Comparison of ENCODE assay signal across 8 cellular contexts in the genomic region with DNA sequence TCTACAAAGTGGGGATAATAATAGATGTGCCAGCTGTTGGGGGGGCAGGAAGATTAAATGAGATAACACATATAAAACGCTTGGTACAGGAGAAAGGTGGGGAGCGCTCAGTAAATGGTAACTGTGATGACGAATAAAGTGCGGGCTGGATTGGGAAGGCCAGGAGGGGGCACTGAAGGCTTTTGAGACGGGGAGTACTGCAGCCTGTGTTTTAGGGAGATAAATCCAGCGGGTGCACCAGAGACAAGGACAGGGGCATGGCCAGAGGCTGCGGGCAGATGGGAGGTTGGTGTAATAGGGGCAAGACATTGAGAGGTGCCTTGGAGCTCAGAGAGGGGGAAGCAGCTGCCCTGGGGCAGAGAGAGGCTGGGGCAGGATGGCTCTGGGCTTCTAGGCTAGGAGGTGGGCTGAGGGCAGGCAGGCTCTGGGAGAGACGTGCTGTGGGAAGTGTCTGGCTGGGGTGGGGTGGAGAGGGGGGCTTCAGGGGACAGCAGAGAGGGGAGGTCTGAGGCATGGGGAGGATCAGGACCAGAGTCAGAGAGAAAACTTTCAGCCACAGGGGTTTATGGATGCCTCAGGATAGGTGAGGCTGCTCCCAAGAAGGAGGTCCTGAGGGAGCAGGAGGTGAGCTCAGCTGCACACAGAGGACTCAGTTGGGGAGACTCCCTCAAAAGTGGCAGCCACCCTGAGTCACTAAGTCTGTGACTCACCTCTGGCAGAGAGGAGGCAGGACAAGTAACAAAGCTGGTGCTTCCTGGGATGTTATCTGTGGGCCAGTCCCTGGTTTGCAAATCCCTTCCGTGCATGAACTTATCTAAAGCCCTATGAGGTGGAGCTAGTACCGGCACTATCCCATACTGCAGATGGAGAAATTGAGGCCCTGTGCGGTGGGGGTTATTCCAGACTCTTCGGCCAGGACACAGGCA. TPM values are rescaled to one million over a fixed set of nuclear protein-coding genes. Genes with fewer than 3 reads are reported as not detected.
DNase-seq lines count a peak whose midpoint lies in the region; ATAC-seq and TF ChIP-seq lines count a peak whose summit lies in the region.

No MANE protein-coding gene starts in this region.

- peaks cover 23% of the 10 kb centered on the region for H3K4me1 ChIP-seq in CD4-positive, alpha-beta memory T cell (ENCODE audit: insufficient read depth, low read length)
- H3K4me1 ChIP-seq in KMS-11 (ENCODE audit: low read depth, poor library complexity, severe bottlenecking) (peaks cover 24% of the 10 kb centered on the region), muscle layer of colon (ENCODE audit: insufficient read depth, low read length) (peaks cover 49% of the 10 kb centered on the region)

- H3K79me2 ChIP-seq in KMS-11 (ENCODE audit: insufficient read depth, low read depth) = no peaks in the 10 kb centered on the region

- DNase-seq in CD4-positive, alpha-beta memory T cell = peak in 1 of 5 donors; percentile 62

- peak; percentile 44 to 47 for ATAC-seq in activated CD4-positive, CD25-positive, alpha-beta regulatory T cell treated with anti-CD3 and anti-CD28 coated beads, Interleukin-2, amount 50 U/mL, for 24 hours
- ATAC-seq in GM18867 (IDR thresholded peaks at IDR 0.05; ENCODE audit: unreplicated experiment) (no peak), HG03439 (IDR thresholded peaks at IDR 0.05; ENCODE audit: unreplicated experiment) (no peak)

- POLR2A ChIA-PET in CD4-positive, alpha-beta memory T cell (lab: Charles Lee; ENCODE audit: partially characterized antibody) = interaction anchor here (0.9 to 7.4 kb wide), 7 partner anchors 10 to 102 kb away, joined by 3 to 116 read pairs (median 41); a partner anchor contains a TSS

- H3K4me1 Mint-ChIP-seq in CD4-positive, alpha-beta memory T cell = peaks cover 15 to 32% (median 25%) of the 10 kb centered on the region in 4 donors
- peaks cover 54% of the 10 kb centered on the region for H3K4me1 Mint-ChIP-seq in dendritic cell treated with granulocyte-macrophage colony-stimulating factor and Interleukin-4, amounts not matched to agents 40 ng/mL and 50 ng/mL, for 4 days (ENCODE audit: low read depth)

- TF ChIP-seq CTCF in KMS-11 (conservative IDR thresholded peaks at IDR 0.05; ENCODE audit: low read depth, low read length) = 0 out of 2 replicates have a peak, but pooled peaks have one; percentile 25

- peak overlapping the region in 5 of 7 donors; percentile 15 to 95 (median 59) for H3K27ac Mint-ChIP-seq in CD4-positive, alpha-beta memory T cell
- H3K27ac Mint-ChIP-seq in dendritic cell treated with granulocyte-macrophage colony-stimulating factor and Interleukin-4, amounts not matched to agents 40 ng/mL and 50 ng/mL, for 4 days = peak overlapping the region; percentile 90

- H3K9me3 ChIP-seq in CD4-positive, alpha-beta memory T cell (ENCODE audit: control insufficient read depth in 1 of 2, low read length in 2 of 2) = no peaks in the 10 kb centered on the region
- no peaks in the 10 kb centered on the region for H3K9me3 ChIP-seq in muscle layer of colon (ENCODE audit: low read length)

- no peak overlapping the region for H3K4me3 ChIP-seq in CD4-positive, alpha-beta memory T cell (ENCODE audit: low read length in 2 of 2)
- no peak overlapping the region for H3K4me3 ChIP-seq in KMS-11 (IDR thresholded peaks at IDR 0.05; ENCODE audit: insufficient read depth, low read depth, low read length)
- H3K4me3 ChIP-seq in muscle layer of colon (ENCODE audit: low read depth in 1 of 2, low read length in 2 of 2) = peak overlapping the region in 1 of 2 donors; percentile 28

- no peak overlapping the region for H3K27ac ChIP-seq in CD4-positive, alpha-beta memory T cell (ENCODE audit: low read depth, low read length)
- H3K27ac ChIP-seq in KMS-11 = no peak overlapping the region
- peak overlapping the region; percentile 94 for H3K27ac ChIP-seq in muscle layer of colon (ENCODE audit: low read depth, low read length)
- peak overlapping the region; percentile 99 for H3K27ac ChIP-seq in temporal lobe (ENCODE audit: low read depth, low read length)

- H3K27me3 ChIP-seq in CD4-positive, alpha-beta memory T cell (ENCODE audit: insufficient read depth, low read length) = no peaks in the 10 kb centered on the region
- no peaks in the 10 kb centered on the region for H3K27me3 ChIP-seq in KMS-11 (ENCODE audit: insufficient read depth, low read depth)
- H3K27me3 ChIP-seq in muscle layer of colon (ENCODE audit: control insufficient read depth in 1 of 2, insufficient read depth in 2 of 2, low read length in 2 of 2) = no peaks in the 10 kb centered on the region

- H3K9ac ChIP-seq in KMS-11 = peak overlapping the region; percentile 31; the same call in 1 of the 2 replicates
- peak overlapping the region; percentile 11 for H3K9ac ChIP-seq in muscle layer of colon (ENCODE audit: low read length)

- no peaks in the 10 kb centered on the region for H3K36me3 Mint-ChIP-seq in CD4-positive, alpha-beta memory T cell
- H3K36me3 Mint-ChIP-seq in dendritic cell treated with granulocyte-macrophage colony-stimulating factor and Interleukin-4, amounts not matched to agents 40 ng/mL and 50 ng/mL, for 4 days (ENCODE audit: low read depth) = no peaks in the 10 kb centered on the region

- no peak overlapping the region for H3K4me2 ChIP-seq in KMS-11

- CTCF ChIA-PET in CD4-positive, alpha-beta memory T cell (lab: Charles Lee; ENCODE audit: partially characterized antibody) = interaction anchor here (0.8 to 13.3 kb wide), 16 partner anchors 7 to 103 kb away, joined by 3 to 286 read pairs (median 4); no protein-coding TSS in a partner anchor

- H2AFZ ChIP-seq in KMS-11 (ENCODE audit: low read depth) = peak overlapping the region; percentile 77; the same call in 1 of the 2 replicates

- no peaks in the 10 kb centered on the region for H3K36me3 ChIP-seq in CD4-positive, alpha-beta memory T cell (ENCODE audit: insufficient read depth, low read length)
- H3K36me3 ChIP-seq in KMS-11 (ENCODE audit: insufficient read depth) (no peaks in the 10 kb centered on the region), muscle layer of colon (ENCODE audit: insufficient read depth, low read length) (no peaks in the 10 kb centered on the region)

- no peaks in the 10 kb centered on the region for H4K20me1 ChIP-seq in KMS-11 (ENCODE audit: insufficient read depth)

- peak overlapping the region in 2 of 8 donors; percentile 32 to 46 for H3K4me3 Mint-ChIP-seq in CD4-positive, alpha-beta memory T cell
- no peak overlapping the region for H3K4me3 Mint-ChIP-seq in dendritic cell treated with granulocyte-macrophage colony-stimulating factor and Interleukin-4, amounts not matched to agents 40 ng/mL and 50 ng/mL, for 4 days

- intact Hi-C loops in CD4-positive, alpha-beta memory T cell (cut with micrococcal nuclease) = loop anchor here (1.0 to 2.0 kb wide), 3 partner anchors 66 to 169 kb away; a partner anchor contains a TSS
- intact Hi-C loops in dendritic cell treated with granulocyte-macrophage colony-stimulating factor and Interleukin-4, amounts not matched to agents 40 ng/mL and 50 ng/mL, for 4 days (cut with micrococcal nuclease) = loop anchor here (1.0 to 2.0 kb wide), 5 partner anchors 31 to 104 kb away; no protein-coding TSS in a partner anchor

- peaks cover 0 to 1% (median 0%) of the 10 kb centered on the region in 8 donors for H3K9me3 Mint-ChIP-seq in CD4-positive, alpha-beta memory T cell
- no peaks in the 10 kb centered on the region for H3K9me3 Mint-ChIP-seq in dendritic cell treated with granulocyte-macrophage colony-stimulating factor and Interleukin-4, amounts not matched to agents 40 ng/mL and 50 ng/mL, for 4 days

- H3K27me3 Mint-ChIP-seq in CD4-positive, alpha-beta memory T cell = no peaks in the 10 kb centered on the region
- peaks cover 25% of the 10 kb centered on the region for H3K27me3 Mint-ChIP-seq in dendritic cell treated with granulocyte-macrophage colony-stimulating factor and Interleukin-4, amounts not matched to agents 40 ng/mL and 50 ng/mL, for 4 days

RNA-seq across cellular contexts. Expression of a gene that starts 18.9 kb away (rescaled TPM):
- not detected for total RNA-seq in CD4-positive, alpha-beta memory T cell
- not detected for polyA plus RNA-seq in CD4-positive, alpha-beta memory T cell
- total RNA-seq in temporal lobe = not detected

Comparison
In these comparisons a context has a peak if more than half of its experiments do, and no peak if none do; other contexts are left out.
1. H3K27ac ChIP-seq: peak in muscle layer of colon (single experiment) and temporal lobe (single experiment); none in CD4-positive, alpha-beta memory T cell (single experiment) and KMS-11 (single experiment).
2. ATAC-seq: peak in activated CD4-positive, CD25-positive, alpha-beta regulatory T cell treated with anti-CD3 and anti-CD28 coated beads, Interleukin-2, amount 50 U/mL, for 24 hours (2 of 2); none in GM18867 (single experiment) and HG03439 (single experiment).